ENCODE assay signal across 11 cellular contexts in genomic region chr15:52379395-52380111, GRCh38.
DNase-seq lines count a peak whose midpoint lies in the region; ATAC-seq and TF ChIP-seq lines count a peak whose summit lies in the region.
"Had no signal": no experiment of that assay in that cellular context is flagged by ENCODE, and none has a peak within 500 bp of the region (broad histone marks: within the 10 kb centered on the region; RNA-seq: fewer than 3 reads in every experiment).

No MANE protein-coding gene starts in this region.

- H3K27ac Mint-ChIP-seq in activated B cell treated with CpG ODN at 0.5 μM for 24 hours: peak overlapping the region; percentile 82
- no peak overlapping the region for H3K27ac Mint-ChIP-seq in H9

- H2AK5ac ChIP-seq in H9 (ENCODE audit: insufficient read length, low read length): no peak overlapping the region

- no peak overlapping the region for H4K5ac ChIP-seq in H9 (ENCODE audit: insufficient read length, low read depth, low read length)

- no peak overlapping the region for H2BK20ac ChIP-seq in H9 (ENCODE audit: low read depth, low read length, poor library complexity, severe bottlenecking)

- H3K9me3 Mint-ChIP-seq in activated B cell treated with CpG ODN at 0.5 μM for 24 hours (no peaks in the 10 kb centered on the region), H9 (no peaks in the 10 kb centered on the region)

- peak; percentile 62 for DNase-seq in GM10266 (ENCODE audit: extremely low spot score)
- no peak for DNase-seq in activated B cell treated with CpG ODN at 0.5 μM for 24 hours
- DNase-seq in H9: no peak
- no peak for DNase-seq in hypothalamus (lab: John Stamatoyannopoulos, UW)
- no peak for DNase-seq in NCI-H187 (lab: John Stamatoyannopoulos, UW)
- no peak for DNase-seq in kidney glomerular epithelial cell (lab: John Stamatoyannopoulos, UW)
- DNase-seq: Calu3, right cardiac atrium had no signal

- H4K20me1 ChIP-seq in H9 (ENCODE audit: control insufficient read depth, insufficient read depth, insufficient read length): no peaks in the 10 kb centered on the region

- no peak overlapping the region for H3K56ac ChIP-seq in H9 (ENCODE audit: insufficient read length, low read depth, low read length)

- no peak overlapping the region for H3K9ac ChIP-seq in H9 (ENCODE audit: extremely low read depth, insufficient read length, low read length)

- H3K27me3 ChIP-seq in H9 (ENCODE audit: insufficient read depth, low read length): no peaks in the 10 kb centered on the region

- no peak overlapping the region for H3K4me2 ChIP-seq in H9 (ENCODE audit: insufficient read depth, insufficient read length, low read length)

- H3K79me1 ChIP-seq in H9 (ENCODE audit: insufficient read depth, low read depth, low read length, poor library complexity, severe bottlenecking): no peaks in the 10 kb centered on the region

- H3K18ac ChIP-seq in H9 (ENCODE audit: insufficient read length, low read depth, low read length): no peak overlapping the region

- no peak overlapping the region for H2AFZ ChIP-seq in H9 (ENCODE audit: low read length)

- intact Hi-C loops in activated B cell treated with CpG ODN at 0.5 μM for 24 hours (cut with micrococcal nuclease): loop anchor here (2.0 to 10.0 kb wide), 3 partner anchors 88 to 185 kb away; partner anchors contain the start of genes ARPP19 and MYO5A

- no CpG with 5 or more reads among the region's 14 CpGs for WGBS in H9 (ENCODE audit: extremely low coverage, insufficient read length, low lambda C conversion rate)

- CTCF ChIA-PET in activated B cell treated with CpG ODN at 0.5 μM for 24 hours (lab: Charles Lee): no interaction called here

- H3T11ph ChIP-seq in H9 (ENCODE audit: low read length): no peak overlapping the region

- H3K4me3 Mint-ChIP-seq in activated B cell treated with CpG ODN at 0.5 μM for 24 hours (peak overlapping the region; percentile 47), H9 (no peak overlapping the region)

- H2BK5ac ChIP-seq in H9 (ENCODE audit: insufficient read length, low read length): no peak overlapping the region

- peaks cover 81% of the 10 kb centered on the region for H3K36me3 Mint-ChIP-seq in activated B cell treated with CpG ODN at 0.5 μM for 24 hours (ENCODE audit: low read depth)
- peaks cover 16 to 36% (median 34%) of the 10 kb centered on the region in 3 experiments; a peak in 6 of 7 replicates for H3K36me3 Mint-ChIP-seq in H9 (ENCODE audit: insufficient read depth in 1 of 3, low read depth in 3 of 3)

- TF ChIP-seq CTCF in GM10266 (IDR thresholded peaks at IDR 0.05; ENCODE audit: control insufficient read depth, insufficient read depth, low read depth, missing control alignments): no peak
- TF ChIP-seq CTCF in activated B cell treated with CpG ODN at 0.5 μM for 24 hours (IDR thresholded peaks at IDR 0.05): no peak
- no peak for TF ChIP-seq CTCF in H9 (conservative IDR thresholded peaks at IDR 0.05)

- H3K27me3 Mint-ChIP-seq in activated B cell treated with CpG ODN at 0.5 μM for 24 hours: no peaks in the 10 kb centered on the region
- H3K27me3 Mint-ChIP-seq in H9 (ENCODE audit: low read depth): no peaks in the 10 kb centered on the region

- H3K4me1 Mint-ChIP-seq in activated B cell treated with CpG ODN at 0.5 μM for 24 hours (peaks cover 28% of the 10 kb centered on the region), H9 (no peaks in the 10 kb centered on the region)

- no peak overlapping the region for H2BK12ac ChIP-seq in H9 (ENCODE audit: insufficient read length, low read depth, low read length)

- ATAC-seq in GM19025 (IDR thresholded peaks at IDR 0.05; ENCODE audit: low read depth, unreplicated experiment) (peak; percentile 53), HG02852 (IDR thresholded peaks at IDR 0.05; ENCODE audit: unreplicated experiment) (peak; percentile 71), activated B cell treated with CpG ODN at 0.5 μM for 24 hours (ENCODE audit: low read depth) (peak; percentile 74)

- H3K23me2 ChIP-seq in H9 (ENCODE audit: insufficient read length, low read depth, low read length, poor library complexity, severe bottlenecking): no peaks in the 10 kb centered on the region

- no peak overlapping the region for H3K4ac ChIP-seq in H9 (ENCODE audit: low read depth, low read length)

- no peak overlapping the region for H3K23ac ChIP-seq in H9 (ENCODE audit: insufficient read length, low read depth, low read length)

- POLR2A ChIA-PET in activated B cell treated with CpG ODN at 0.5 μM for 24 hours (lab: Charles Lee): interaction anchor here (1.3 to 1.9 kb wide), 2 partner anchors 84 to 149 kb away, joined by 3 to 6 read pairs; partner anchors contain the start of gene MYO5A

- no peak overlapping the region for H4K8ac ChIP-seq in H9 (replicated peaks; ENCODE audit: insufficient read length, low read depth, low read length)

- H3K79me2 ChIP-seq in H9 (ENCODE audit: insufficient read depth, low read length): no peaks in the 10 kb centered on the region

- no peak overlapping the region for H3K27ac ChIP-seq in H9 (ENCODE audit: insufficient read length, low read depth, low read length)
- H3K27ac ChIP-seq: thoracic aorta had no signal

- H2BK15ac ChIP-seq in H9 (ENCODE audit: low read depth, low read length): no peak overlapping the region

- no peak overlapping the region for H3K14ac ChIP-seq in H9 (ENCODE audit: insufficient read depth, low read length)

- H3K9me3 ChIP-seq in H9 (ENCODE audit: control insufficient read depth, low read depth, low read length): no peaks in the 10 kb centered on the region
- H3K9me3 ChIP-seq: thoracic aorta had no signal

- no peaks in the 10 kb centered on the region for H3K4me1 ChIP-seq in H9 (ENCODE audit: insufficient read depth, low read length)

- H4K91ac ChIP-seq in H9 (ENCODE audit: insufficient read length, low read depth, low read length): no peak overlapping the region

- no peak overlapping the region for H2BK120ac ChIP-seq in H9 (ENCODE audit: low read depth, low read length, poor library complexity, severe bottlenecking)
